1 cellular context compared by ENCODE assay signal in genomic region chr1:1437033-1437903, GRCh38.
TF ChIP-seq lines count a peak whose summit lies in the region.

No MANE protein-coding gene starts in this region.

TF ChIP-seq in H1, 55 proteins besides CTCF, POLR2A, EP300 and RAD21:
- TF ChIP-seq GABPA (IDR thresholded peaks at IDR 0.05; ENCODE audit: borderline replicate concordance, insufficient read depth, low read length) (no peak), HDAC6 (IDR thresholded peaks at IDR 0.05; ENCODE audit: low read depth, low read length) (no peak), TEAD4 (IDR thresholded peaks at IDR 0.05; ENCODE audit: low read depth, low read length) (no peak), SIN3A (conservative IDR thresholded peaks at IDR 0.05 in 1 of 2, IDR thresholded peaks at IDR 0.05 in 1 of 2; ENCODE audit: low read depth in 1 of 2, low read length in 2 of 2) (no peak), CEBPB (IDR thresholded peaks at IDR 0.05; ENCODE audit: low read depth, low read length) (no peak), ASH2L (IDR thresholded peaks at IDR 0.05; ENCODE audit: low read length) (no peak), MAFK (IDR thresholded peaks at IDR 0.05; ENCODE audit: low read depth, low read length) (no peak), ATF3 (IDR thresholded peaks at IDR 0.05; ENCODE audit: insufficient read depth, low read depth, low read length) (no peak), USF2 (IDR thresholded peaks at IDR 0.05; ENCODE audit: low read length) (no peak), POLR2AphosphoS5 (IDR thresholded peaks at IDR 0.05; ENCODE audit: low read depth, low read length) (no peak)
